In genomic region chr3:16060945-16061344, GRCh38 we compare ENCODE assay signal across 11 cellular contexts.
DNase-seq lines count a peak whose midpoint lies in the region; TF ChIP-seq lines count a peak whose summit lies in the region.
"Had no signal": no experiment of that assay in that cellular context is flagged by ENCODE, and none has a peak within 500 bp of the region (broad histone marks: within the 10 kb centered on the region; RNA-seq: fewer than 3 reads in every experiment).

No MANE protein-coding gene starts in this region.

- H3K9me3 ChIP-seq in MM.1S (replicated peaks; ENCODE audit: insufficient read depth, low read length) = no peaks in the 10 kb centered on the region

- no peaks in the 10 kb centered on the region for H3K36me3 ChIP-seq in brain microvascular endothelial cell (replicated peaks)
- H3K36me3 ChIP-seq in MM.1S (replicated peaks; ENCODE audit: insufficient read depth, low read length) = no peaks in the 10 kb centered on the region

- H3K4me3 Mint-ChIP-seq in progenitor cell of endocrine pancreas (ENCODE audit: low read depth) = no peak overlapping the region

- in situ Hi-C loops in brain microvascular endothelial cell (cut with HindIII; ENCODE audit: low pct_ligation_motif_present, low sequenced_read_pairs) = no loop called here

- H3K4me3 ChIP-seq in brain microvascular endothelial cell (ENCODE audit: low read depth, low read length) (no peak overlapping the region), skeletal muscle cell (ENCODE audit: low read depth, low read length) (no peak overlapping the region), MM.1S (ENCODE audit: low read length) (no peak overlapping the region)
- H3K4me3 ChIP-seq: K562 had no signal

- H3K9me3 Mint-ChIP-seq in progenitor cell of endocrine pancreas (ENCODE audit: low read depth) = no peaks in the 10 kb centered on the region

- no peaks in the 10 kb centered on the region for H3K9me2 ChIP-seq in MM.1S (replicated peaks; ENCODE audit: insufficient read depth, low read length)

- H3K79me2 ChIP-seq in MM.1S (ENCODE audit: low read length) = no peaks in the 10 kb centered on the region

- H3K36me3 Mint-ChIP-seq in progenitor cell of endocrine pancreas (ENCODE audit: insufficient read depth) = no peaks in the 10 kb centered on the region

- TF ChIP-seq CTCF in brain microvascular endothelial cell (IDR thresholded peaks at IDR 0.05; ENCODE audit: low read depth, low read length, missing control alignments) = peak; percentile 25
- no peak for TF ChIP-seq CTCF in MM.1S (IDR thresholded peaks at IDR 0.05; ENCODE audit: low read length)
- TF ChIP-seq CTCF in progenitor cell of endocrine pancreas (IDR thresholded peaks at IDR 0.05; ENCODE audit: unreplicated experiment) = no peak

- H2AFZ ChIP-seq in MM.1S (ENCODE audit: low read length) = no peak overlapping the region

- peaks cover 4% of the 10 kb centered on the region for H3K27me3 Mint-ChIP-seq in progenitor cell of endocrine pancreas

- no peaks in the 10 kb centered on the region for H3K27me3 ChIP-seq in brain microvascular endothelial cell (replicated peaks)
- no peaks in the 10 kb centered on the region for H3K27me3 ChIP-seq in MM.1S (replicated peaks; ENCODE audit: insufficient read depth, low read length)

- DNase-seq in EL (peak; percentile 92), brain microvascular endothelial cell (peak; percentile 96), iPS-NIHi7 (ENCODE audit: extremely low spot score) (peak; percentile 20), skeletal muscle cell (ENCODE audit: low read depth) (peak; percentile 92), MM.1S (no peak), progenitor cell of endocrine pancreas (ENCODE audit: low spot score, unreplicated experiment) (no peak), GM19240 (ENCODE audit: insufficient read length, low spot score) (no peak), HT-29 (ENCODE audit: low spot score) (no peak)
- DNase-seq: activated T-cell treated with anti-CD3 and anti-CD28 coated beads, Interleukin-2, amount 50 U/mL, for 1 hour; DND-41 had no signal

- H3K4me1 Mint-ChIP-seq in progenitor cell of endocrine pancreas (ENCODE audit: low read depth) = peaks cover 4% of the 10 kb centered on the region

- no peaks in the 10 kb centered on the region for H3F3A ChIP-seq in MM.1S (ENCODE audit: insufficient read depth, low read length)

- no peak overlapping the region for H3K27ac Mint-ChIP-seq in progenitor cell of endocrine pancreas

- no peak overlapping the region for H3K9ac ChIP-seq in MM.1S (ENCODE audit: low read length)

- H3K4me1 ChIP-seq in MM.1S (ENCODE audit: low read length) = no peaks in the 10 kb centered on the region

- H4K20me1 ChIP-seq in MM.1S (ENCODE audit: insufficient read depth, low read length) = no peaks in the 10 kb centered on the region

- H3K4me2 ChIP-seq in MM.1S (ENCODE audit: low read depth, low read length) = no peak overlapping the region

- H3K27ac ChIP-seq in brain microvascular endothelial cell (peak overlapping the region; percentile 97), MM.1S (ENCODE audit: low read length) (no peak overlapping the region)

Comparison
In these comparisons a context has a peak if more than half of its experiments do, and no peak if none do; other contexts are left out.
1. DNase-seq: peak in EL (single experiment), brain microvascular endothelial cell (single experiment), iPS-NIHi7 (single experiment) and skeletal muscle cell (single experiment); none in MM.1S (single experiment), progenitor cell of endocrine pancreas (single experiment), GM19240 (single experiment) and HT-29 (single experiment).